Comparison of ENCODE assay signal across 13 cellular contexts in genomic region chr14:68569970-68570409, GRCh38.
A peak's percentile ranks its signal among the peaks of the same experiment; 100 is the strongest.
DNase-seq lines count a peak whose midpoint lies in the region; ATAC-seq, FAIRE-seq and TF ChIP-seq lines count a peak whose summit lies in the region.
"Had no signal": no experiment of that assay in that cellular context is flagged by ENCODE, and none has a peak within 500 bp of the region (broad histone marks: within the 10 kb centered on the region; RNA-seq: fewer than 3 reads in every experiment).

No MANE protein-coding gene starts in this region.

- no peaks in the 10 kb centered on the region for H3K27me3 Mint-ChIP-seq in mesothelial cell of epicardium (ENCODE audit: low read depth)
- H3K27me3 Mint-ChIP-seq in naive thymus-derived CD4-positive, alpha-beta T cell, result no peaks in the 10 kb centered on the region

- H2AFZ ChIP-seq in PC-9, result no peak overlapping the region
- peak overlapping the region; percentile 83 for H2AFZ ChIP-seq in endothelial cell of umbilical vein (ENCODE audit: low read depth, low read length)

- no peak overlapping the region for H3K4me3 Mint-ChIP-seq in mesothelial cell of epicardium
- no peak overlapping the region for H3K4me3 Mint-ChIP-seq in naive thymus-derived CD4-positive, alpha-beta T cell
- H3K4me3 Mint-ChIP-seq: activated T-cell treated with anti-CD3 and anti-CD28 coated beads, Interleukin-2, amount 50 U/mL, for 72 hours had no signal

- TF ChIP-seq CTCF in PC-9 (conservative IDR thresholded peaks at IDR 0.05), result no peak
- no peak for TF ChIP-seq CTCF in endothelial cell of umbilical vein (IDR thresholded peaks at IDR 0.05; ENCODE audit: extremely low read depth in 1 of 2, insufficient read depth in 1 of 2, low read depth in 1 of 2, low read length in 2 of 2)
- TF ChIP-seq CTCF in mesothelial cell of epicardium (IDR thresholded peaks at IDR 0.05; ENCODE audit: unreplicated experiment), result no peak
- no peak for TF ChIP-seq CTCF in thoracic aorta (IDR thresholded peaks at IDR 0.05)

- H3K9ac ChIP-seq in endothelial cell of umbilical vein (replicated peaks; ENCODE audit: extremely low read depth, insufficient read depth, low read length), result peak overlapping the region; percentile 36

- DNase-seq in PC-9, result peak in 1 of 2 experiments; percentile 83
- peak; percentile 88 for DNase-seq in endothelial cell of umbilical vein (ENCODE audit: low read depth, low spot score)
- DNase-seq in mesothelial cell of epicardium (ENCODE audit: low spot score in 2 of 2, unreplicated experiment in 2 of 2), result no peak
- DNase-seq in thoracic aorta (ENCODE audit: low spot score), result no peak
- no peak for DNase-seq in H4 (ENCODE audit: low spot score)
- DNase-seq in NCI-H2171 (lab: John Stamatoyannopoulos, UW), result no peak
- DNase-seq in naive thymus-derived CD4-positive, alpha-beta T cell, result no peak
- DNase-seq: activated T-cell treated with anti-CD3 and anti-CD28 coated beads, Interleukin-2, amount 50 U/mL, for 72 hours; KBM-7 had no signal

- H3K27ac ChIP-seq in PC-9 (peak overlapping the region; percentile 49), endothelial cell of umbilical vein (ENCODE audit: insufficient read depth, low read depth, low read length) (peak overlapping the region; percentile 83), thoracic aorta (peak overlapping the region; percentile 26 to 53)
- no peak overlapping the region for H3K27ac ChIP-seq in naive thymus-derived CD4-positive, alpha-beta T cell (ENCODE audit: low read depth, low read length)
- H3K27ac ChIP-seq: ovary had no signal

- BruUV-seq in PC-9 (replicated peaks; lab: Mats Ljungman, UMichigan), result no TSS peak
- BruUV-seq in endothelial cell of umbilical vein (replicated peaks; lab: Mats Ljungman, UMichigan), result no TSS peak

- peaks cover 62% of the 10 kb centered on the region for H3K4me1 ChIP-seq in PC-9 (replicated peaks; ENCODE audit: insufficient read depth)
- H3K4me1 ChIP-seq in endothelial cell of umbilical vein (ENCODE audit: control insufficient read depth, extremely low read depth, insufficient read depth, low read length), result peaks cover 32% of the 10 kb centered on the region
- H3K4me1 ChIP-seq in thoracic aorta (ENCODE audit: control insufficient read depth in 1 of 2, low read depth in 2 of 2), result peaks cover 14 to 31% of the 10 kb centered on the region in 2 donors
- H3K4me1 ChIP-seq in naive thymus-derived CD4-positive, alpha-beta T cell (ENCODE audit: control insufficient read depth in 2 of 2, insufficient read depth in 2 of 2, low read length in 2 of 2), result peaks cover 0 to 11% of the 10 kb centered on the region in 2 donors

- peaks cover 31% of the 10 kb centered on the region for H3K4me1 Mint-ChIP-seq in mesothelial cell of epicardium
- peaks cover 9 to 32% (median 19%) of the 10 kb centered on the region in 7 donors for H3K4me1 Mint-ChIP-seq in naive thymus-derived CD4-positive, alpha-beta T cell

- peak overlapping the region; percentile 76 for H3K27ac Mint-ChIP-seq in mesothelial cell of epicardium
- H3K27ac Mint-ChIP-seq in naive thymus-derived CD4-positive, alpha-beta T cell, result peak overlapping the region in 1 of 9 donors; percentile 34
- H3K27ac Mint-ChIP-seq: activated T-cell treated with anti-CD3 and anti-CD28 coated beads, Interleukin-2, amount 50 U/mL, for 72 hours had no signal

- CTCF ChIA-PET in PC-9 (lab: Charles Lee), result interaction anchor here (0.7 kb wide), 1 partner anchor 57 kb away, joined by 3 read pairs; no protein-coding TSS in a partner anchor
- CTCF ChIA-PET in endothelial cell of umbilical vein (lab: Charles Lee), result interaction anchor here (1.0 to 1.6 kb wide), 3 partner anchors 15 to 636 kb away, joined by 3 to 4 read pairs (median 3); no protein-coding TSS in a partner anchor
- CTCF ChIA-PET in naive thymus-derived CD4-positive, alpha-beta T cell (lab: Charles Lee), result no interaction called here

- H3K9me2 ChIP-seq in PC-9 (ENCODE audit: insufficient read depth), result no peaks in the 10 kb centered on the region; the same call in 1 of the 2 replicates

- peaks cover 31% of the 10 kb centered on the region for H3K79me2 ChIP-seq in PC-9 (ENCODE audit: low read depth)
- H3K79me2 ChIP-seq in endothelial cell of umbilical vein (ENCODE audit: control insufficient read depth, insufficient read depth, low read length), result no peaks in the 10 kb centered on the region

- no peak for ATAC-seq in thoracic aorta (ENCODE audit: insufficient number of reproducible peaks, low FRiP score, low read depth)
- ATAC-seq in HG02840 (IDR thresholded peaks at IDR 0.05; ENCODE audit: low FRiP score, unreplicated experiment), result no peak
- ATAC-seq in naive thymus-derived CD4-positive, alpha-beta T cell, result no peak
- ATAC-seq: activated T-cell treated with anti-CD3 and anti-CD28 coated beads, Interleukin-2, amount 50 U/mL, for 72 hours; GM12878 had no signal

- H4K20me1 ChIP-seq in PC-9 (ENCODE audit: insufficient read depth) (no peaks in the 10 kb centered on the region), endothelial cell of umbilical vein (replicated peaks; ENCODE audit: control insufficient read depth, extremely low read depth, insufficient read depth, low read length) (no peaks in the 10 kb centered on the region)

- H3F3A ChIP-seq in PC-9 (ENCODE audit: insufficient read depth, low read depth), result peaks cover 41% of the 10 kb centered on the region

- peaks cover 6% of the 10 kb centered on the region for H3K9me3 Mint-ChIP-seq in mesothelial cell of epicardium
- H3K9me3 Mint-ChIP-seq in naive thymus-derived CD4-positive, alpha-beta T cell, result peaks cover 0 to 5% (median 0%) of the 10 kb centered on the region in 11 donors

- H3K4me2 ChIP-seq in PC-9, result peak overlapping the region; percentile 32
- H3K4me2 ChIP-seq in endothelial cell of umbilical vein (ENCODE audit: insufficient read depth, low read length), result peak overlapping the region; percentile 42

- TF ChIP-seq POLR2A in endothelial cell of umbilical vein (IDR thresholded peaks at IDR 0.05; ENCODE audit: low read depth, low read length), result no peak

- FAIRE-seq in endothelial cell of umbilical vein (lab: Jason Lieb, UNC), result peak; percentile 81
- FAIRE-seq: GM12878, keratinocyte had no signal

- intact Hi-C loops in PC-9 (cut with micrococcal nuclease; ENCODE audit: unreplicated experiment), result loop anchor here (10.0 kb wide), 1 partner anchor 535 kb away; no protein-coding TSS in a partner anchor
- intact Hi-C loops in endothelial cell of umbilical vein (cut with micrococcal nuclease), result loop anchor here (10.0 kb wide), 1 partner anchor 625 kb away; no protein-coding TSS in a partner anchor
- intact Hi-C loops in naive thymus-derived CD4-positive, alpha-beta T cell (cut with micrococcal nuclease), result no loop called here

- H3K4me3 ChIP-seq in PC-9 (no peak overlapping the region), endothelial cell of umbilical vein (replicated peaks in 1 of 3; ENCODE audit: insufficient read depth in 1 of 3, low read depth in 1 of 3, low read length in 3 of 3) (no peak overlapping the region), thoracic aorta (no peak overlapping the region)
- no peak overlapping the region for H3K4me3 ChIP-seq in naive thymus-derived CD4-positive, alpha-beta T cell (ENCODE audit: low read length)
- H3K4me3 ChIP-seq: GM12878, ovary had no signal

- H3K36me3 Mint-ChIP-seq in mesothelial cell of epicardium, result peaks cover 2% of the 10 kb centered on the region
- peaks cover 0 to 6% (median 4%) of the 10 kb centered on the region in 5 donors for H3K36me3 Mint-ChIP-seq in naive thymus-derived CD4-positive, alpha-beta T cell

- H3K36me3 ChIP-seq in PC-9 (ENCODE audit: low read depth) (no peaks in the 10 kb centered on the region), endothelial cell of umbilical vein (ENCODE audit: control insufficient read depth in 2 of 2, extremely low read depth in 1 of 2, insufficient read depth in 2 of 2, low read length in 2 of 2) (no peaks in the 10 kb centered on the region), thoracic aorta (no peaks in the 10 kb centered on the region)
- H3K36me3 ChIP-seq in naive thymus-derived CD4-positive, alpha-beta T cell (ENCODE audit: control insufficient read depth in 2 of 3, insufficient read depth in 3 of 3, low read length in 3 of 3), result no peaks in the 10 kb centered on the region
- H3K36me3 ChIP-seq: ovary had no signal

- H3K27me3 ChIP-seq in PC-9 (ENCODE audit: insufficient read depth, low read depth) (no peaks in the 10 kb centered on the region), endothelial cell of umbilical vein (ENCODE audit: control insufficient read depth in 2 of 2, insufficient read depth in 2 of 2, low read length in 2 of 2) (no peaks in the 10 kb centered on the region), thoracic aorta (replicated peaks; ENCODE audit: insufficient read depth) (no peaks in the 10 kb centered on the region)
- H3K27me3 ChIP-seq in naive thymus-derived CD4-positive, alpha-beta T cell (ENCODE audit: control insufficient read depth in 2 of 2, insufficient read depth in 2 of 2, low read length in 2 of 2), result no peaks in the 10 kb centered on the region
- H3K27me3 ChIP-seq: ovary had no signal

- H3K9me3 ChIP-seq in PC-9 (ENCODE audit: insufficient read depth, low read depth) (peaks cover 3% of the 10 kb centered on the region; the same call in 1 of the 2 replicates), endothelial cell of umbilical vein (replicated peaks; ENCODE audit: control insufficient read depth, insufficient read depth, low read length) (no peaks in the 10 kb centered on the region), thoracic aorta (no peaks in the 10 kb centered on the region)
- no peaks in the 10 kb centered on the region for H3K9me3 ChIP-seq in naive thymus-derived CD4-positive, alpha-beta T cell (ENCODE audit: control insufficient read depth in 2 of 3, low read length in 3 of 3)
- H3K9me3 ChIP-seq: ovary had no signal

- POLR2A ChIA-PET in PC-9 (lab: Charles Lee; ENCODE audit: unreplicated experiment), result no interaction called here
- POLR2A ChIA-PET in endothelial cell of umbilical vein (lab: Charles Lee), result interaction anchor here (2.0 kb wide), 1 partner anchor 223 kb away, joined by 7 read pairs; the partner anchor contains the start of gene ZFP36L1
- POLR2A ChIA-PET in naive thymus-derived CD4-positive, alpha-beta T cell (lab: Charles Lee), result no interaction called here

- no peaks in the 10 kb centered on the region for H3K9me1 ChIP-seq in endothelial cell of umbilical vein (replicated peaks; ENCODE audit: control insufficient read depth, extremely low read depth, insufficient read depth, low read length)

- dilution Hi-C loops in endothelial cell of umbilical vein (cut with MboI; ENCODE audit: extremely low pct_ligation_motif_present, low sequenced_read_pairs), result no loop called here

TF ChIP-seq in endothelial cell of umbilical vein, 7 proteins besides CTCF, POLR2A, EP300 and RAD21:
- TF ChIP-seq JUN (IDR thresholded peaks at IDR 0.05; ENCODE audit: borderline replicate concordance, insufficient read depth, insufficient read length, low read depth), result no peak
- TF ChIP-seq POLR2AphosphoS5 (IDR thresholded peaks at IDR 0.05; ENCODE audit: insufficient read depth, low read depth, low read length), result peak; percentile 34

Comparison
In these comparisons a context has a peak if more than half of its experiments do, and no peak if none do; other contexts are left out.
1. intact Hi-C loops: an anchor here in PC-9 (10.0 kb wide) and endothelial cell of umbilical vein (10.0 kb wide); none called in naive thymus-derived CD4-positive, alpha-beta T cell.